In the genomic region with DNA sequence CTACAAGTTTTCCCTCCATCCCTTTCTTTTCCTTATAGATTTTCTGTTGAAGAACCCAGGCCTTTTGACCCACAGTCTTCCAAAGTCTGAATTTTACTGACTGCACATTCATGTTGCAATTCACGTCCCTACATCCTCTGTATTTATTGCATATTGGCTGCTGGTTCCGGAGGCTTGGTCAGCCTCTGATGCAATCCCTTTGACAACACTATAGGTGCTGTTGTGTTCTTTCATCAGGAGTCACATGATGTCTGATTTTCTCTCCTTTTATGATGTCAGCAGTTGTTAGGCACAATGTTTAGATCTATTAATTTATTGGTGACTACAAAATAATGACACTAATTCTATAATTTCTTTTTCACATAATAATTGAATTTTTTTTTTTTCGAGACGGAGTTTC, we compare ENCODE assay signal across 1 cellular context.
A peak's percentile ranks its signal among the peaks of the same experiment; 100 is the strongest.
TF ChIP-seq lines count a peak whose summit lies in the region.

No MANE protein-coding gene starts in this region.

TF ChIP-seq in HepG2, 621 proteins besides CTCF, POLR2A, EP300 and RAD21 (continued from another document):
- TF ChIP-seq SOX13 (IDR thresholded peaks at IDR 0.05) (no peak), SOX13 (CRISPR knock-in tag; conservative IDR thresholded peaks at IDR 0.05 in 1 of 2, IDR thresholded peaks at IDR 0.05 in 1 of 2) (peak in 1 of 2 experiments; percentile 27; a peak in 1 of 4 replicates), HMG20A (CRISPR knock-in tag; IDR thresholded peaks at IDR 0.05; ENCODE audit: borderline replicate concordance) (peak; percentile 41; the same call in 1 of the 2 replicates), ZNF777 (CRISPR knock-in tag; IDR thresholded peaks at IDR 0.05) (no peak), KAT8 (CRISPR knock-in tag; IDR thresholded peaks at IDR 0.05) (peak; percentile 41; the same call in 1 of the 2 replicates), RARA (CRISPR knock-in tag; IDR thresholded peaks at IDR 0.05) (peak; percentile 52), MAZ (IDR thresholded peaks at IDR 0.05; ENCODE audit: borderline replicate concordance, low read depth, low read length) (no peak), MAZ (CRISPR knock-in tag; IDR thresholded peaks at IDR 0.05; ENCODE audit: low read depth) (no peak), SOX5 (CRISPR knock-in tag; IDR thresholded peaks at IDR 0.05; ENCODE audit: borderline replicate concordance) (peak; percentile 34; the same call in 1 of the 2 replicates), ZNF839 (CRISPR knock-in tag; IDR thresholded peaks at IDR 0.05; ENCODE audit: borderline replicate concordance) (no peak), HNF4A (CRISPR knock-in tag; IDR thresholded peaks at IDR 0.05) (peak; percentile 27; the same call in 1 of the 2 replicates), CEBPB (IDR thresholded peaks at IDR 0.05; ENCODE audit: borderline replicate concordance, low read depth, low read length) (peak; percentile 97), ZNF564 (CRISPR knock-in tag; IDR thresholded peaks at IDR 0.05) (no peak), KDM6A (CRISPR knock-in tag; IDR thresholded peaks at IDR 0.05; ENCODE audit: low read depth) (no peak), GATAD1 (CRISPR knock-in tag; IDR thresholded peaks at IDR 0.05) (0 out of 2 replicates have a peak, but pooled peaks have one; percentile 20), MIXL1 (CRISPR knock-in tag; IDR thresholded peaks at IDR 0.05) (peak; percentile 25; the same call in 1 of the 2 replicates), KLF16 (CRISPR knock-in tag; IDR thresholded peaks at IDR 0.05) (0 out of 4 replicates have a peak, but pooled peaks of 1 of the 2 experiments have one; percentile 57), MED1 (CRISPR knock-in tag; IDR thresholded peaks at IDR 0.05) (peak; percentile 44; the same call in 1 of the 2 replicates), ETV5 (CRISPR knock-in tag; IDR thresholded peaks at IDR 0.05; ENCODE audit: borderline replicate concordance) (peak; percentile 83; the same call in 1 of the 2 replicates), ZFP41 (CRISPR knock-in tag; IDR thresholded peaks at IDR 0.05; ENCODE audit: borderline replicate concordance) (no peak), MATR3 (CRISPR knock-in tag; IDR thresholded peaks at IDR 0.05) (no peak), RXRB (CRISPR knock-in tag; IDR thresholded peaks at IDR 0.05; ENCODE audit: borderline replicate concordance) (0 out of 2 replicates have a peak, but pooled peaks have one; percentile 19), ZNF83 (CRISPR knock-in tag; IDR thresholded peaks at IDR 0.05; ENCODE audit: borderline replicate concordance) (no peak), BCL6 (CRISPR knock-in tag; IDR thresholded peaks at IDR 0.05) (0 out of 2 replicates have a peak, but pooled peaks have one; percentile 20), SAP130 (CRISPR knock-in tag; IDR thresholded peaks at IDR 0.05; ENCODE audit: low read depth) (peak; percentile 57), ISL2 (CRISPR knock-in tag; IDR thresholded peaks at IDR 0.05) (no peak), CREB1 (IDR thresholded peaks at IDR 0.05) (peak; percentile 58), CREB1 (CRISPR knock-in tag; IDR thresholded peaks at IDR 0.05) (peak; percentile 79), ELF3 (CRISPR knock-in tag; IDR thresholded peaks at IDR 0.05) (0 out of 2 replicates have a peak, but pooled peaks have one; percentile 27), ZNF883 (CRISPR knock-in tag; IDR thresholded peaks at IDR 0.05; ENCODE audit: not compliant biosample characterization) (no peak), FOXA3 (CRISPR knock-in tag; IDR thresholded peaks at IDR 0.05) (peak; percentile 53), ZNF12 (CRISPR knock-in tag; IDR thresholded peaks at IDR 0.05) (0 out of 2 replicates have a peak, but pooled peaks have one; percentile 33), GATAD2A (CRISPR knock-in tag; IDR thresholded peaks at IDR 0.05) (peak; percentile 84), TCF7L2 (IDR thresholded peaks at IDR 0.05; ENCODE audit: low read depth, low read length) (no peak), SP4 (CRISPR knock-in tag; IDR thresholded peaks at IDR 0.05) (no peak), GABPB1 (CRISPR knock-in tag; IDR thresholded peaks at IDR 0.05) (peak; percentile 35; the same call in 1 of the 2 replicates), ZBTB21 (CRISPR knock-in tag; IDR thresholded peaks at IDR 0.05) (peak; percentile 96), SMC3 (IDR thresholded peaks at IDR 0.05; ENCODE audit: low read length) (0 out of 2 replicates have a peak, but pooled peaks have one; percentile 15), CREM (IDR thresholded peaks at IDR 0.05) (peak; percentile 39; the same call in 1 of the 2 replicates), CREM (CRISPR knock-in tag; IDR thresholded peaks at IDR 0.05) (no peak), SKI (IDR thresholded peaks at IDR 0.05; ENCODE audit: partially characterized antibody) (peak; percentile 34), ZBTB20 (CRISPR knock-in tag; IDR thresholded peaks at IDR 0.05; ENCODE audit: borderline replicate concordance, low read depth) (peak; percentile 36; the same call in 1 of the 2 replicates), MED13 (CRISPR knock-in tag; IDR thresholded peaks at IDR 0.05) (no peak)
- TF ChIP-seq, protein P1, sequence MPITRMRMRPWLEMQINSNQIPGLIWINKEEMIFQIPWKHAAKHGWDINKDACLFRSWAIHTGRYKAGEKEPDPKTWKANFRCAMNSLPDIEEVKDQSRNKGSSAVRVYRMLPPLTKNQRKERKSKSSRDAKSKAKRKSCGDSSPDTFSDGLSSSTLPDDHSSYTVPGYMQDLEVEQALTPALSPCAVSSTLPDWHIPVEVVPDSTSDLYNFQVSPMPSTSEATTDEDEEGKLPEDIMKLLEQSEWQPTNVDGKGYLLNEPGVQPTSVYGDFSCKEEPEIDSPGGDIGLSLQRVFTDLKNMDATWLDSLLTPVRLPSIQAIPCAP (CRISPR knock-in tag; IDR thresholded peaks at IDR 0.05; ENCODE audit: low read depth): no peak
- TF ChIP-seq, protein P2, sequence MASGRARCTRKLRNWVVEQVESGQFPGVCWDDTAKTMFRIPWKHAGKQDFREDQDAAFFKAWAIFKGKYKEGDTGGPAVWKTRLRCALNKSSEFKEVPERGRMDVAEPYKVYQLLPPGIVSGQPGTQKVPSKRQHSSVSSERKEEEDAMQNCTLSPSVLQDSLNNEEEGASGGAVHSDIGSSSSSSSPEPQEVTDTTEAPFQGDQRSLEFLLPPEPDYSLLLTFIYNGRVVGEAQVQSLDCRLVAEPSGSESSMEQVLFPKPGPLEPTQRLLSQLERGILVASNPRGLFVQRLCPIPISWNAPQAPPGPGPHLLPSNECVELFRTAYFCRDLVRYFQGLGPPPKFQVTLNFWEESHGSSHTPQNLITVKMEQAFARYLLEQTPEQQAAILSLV (CRISPR knock-in tag; IDR thresholded peaks at IDR 0.05; ENCODE audit: borderline replicate concordance): no peak
- TF ChIP-seq, protein P3, sequence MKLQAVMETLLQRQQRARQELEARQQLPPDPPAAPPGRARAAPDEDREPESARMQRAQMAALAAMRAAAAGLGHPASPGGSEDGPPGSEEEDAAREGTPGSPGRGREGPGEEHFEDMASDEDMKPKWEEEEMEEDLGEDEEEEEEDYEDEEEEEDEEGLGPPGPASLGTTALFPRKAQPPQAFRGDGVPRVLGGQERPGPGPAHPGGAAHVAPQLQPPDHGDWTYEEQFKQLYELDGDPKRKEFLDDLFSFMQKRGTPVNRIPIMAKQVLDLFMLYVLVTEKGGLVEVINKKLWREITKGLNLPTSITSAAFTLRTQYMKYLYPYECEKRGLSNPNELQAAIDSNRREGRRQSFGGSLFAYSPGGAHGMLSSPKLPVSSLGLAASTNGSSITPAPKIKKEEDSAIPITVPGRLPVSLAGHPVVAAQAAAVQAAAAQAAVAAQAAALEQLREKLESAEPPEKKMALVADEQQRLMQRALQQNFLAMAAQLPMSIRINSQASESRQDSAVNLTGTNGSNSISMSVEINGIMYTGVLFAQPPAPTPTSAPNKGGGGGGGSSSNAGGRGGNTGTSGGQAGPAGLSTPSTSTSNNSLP (IDR thresholded peaks at IDR 0.05; ENCODE audit: low read depth, low read length): peak; percentile 29; the same call in 1 of the 2 replicates
- TF ChIP-seq, protein P4, sequence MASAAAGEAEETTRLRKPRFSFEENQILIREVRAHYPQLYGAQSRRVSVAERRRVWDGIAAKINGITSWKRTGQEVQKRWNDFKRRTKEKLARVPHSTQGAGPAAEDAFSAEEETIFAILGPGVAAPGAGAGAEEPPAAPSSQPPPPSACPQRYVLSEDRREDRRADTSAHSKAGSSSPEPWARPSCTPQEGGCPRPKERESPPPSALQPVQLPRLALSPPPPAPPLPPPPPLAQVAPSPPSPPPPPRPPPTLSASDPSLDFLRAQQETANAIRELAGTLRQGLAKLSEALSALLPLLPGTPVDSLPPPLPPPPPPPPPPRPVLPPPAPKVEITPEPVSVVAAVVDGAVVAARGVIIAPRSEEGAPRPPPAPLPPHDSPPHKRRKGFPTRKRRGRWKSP (CRISPR knock-in tag; IDR thresholded peaks at IDR 0.05): no peak
- TF ChIP-seq, protein P5, sequence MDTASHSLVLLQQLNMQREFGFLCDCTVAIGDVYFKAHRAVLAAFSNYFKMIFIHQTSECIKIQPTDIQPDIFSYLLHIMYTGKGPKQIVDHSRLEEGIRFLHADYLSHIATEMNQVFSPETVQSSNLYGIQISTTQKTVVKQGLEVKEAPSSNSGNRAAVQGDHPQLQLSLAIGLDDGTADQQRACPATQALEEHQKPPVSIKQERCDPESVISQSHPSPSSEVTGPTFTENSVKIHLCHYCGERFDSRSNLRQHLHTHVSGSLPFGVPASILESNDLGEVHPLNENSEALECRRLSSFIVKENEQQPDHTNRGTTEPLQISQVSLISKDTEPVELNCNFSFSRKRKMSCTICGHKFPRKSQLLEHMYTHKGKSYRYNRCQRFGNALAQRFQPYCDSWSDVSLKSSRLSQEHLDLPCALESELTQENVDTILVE (CRISPR knock-in tag; IDR thresholded peaks at IDR 0.05): 0 out of 2 replicates have a peak, but pooled peaks have one; percentile 9
- TF ChIP-seq, protein P6, sequence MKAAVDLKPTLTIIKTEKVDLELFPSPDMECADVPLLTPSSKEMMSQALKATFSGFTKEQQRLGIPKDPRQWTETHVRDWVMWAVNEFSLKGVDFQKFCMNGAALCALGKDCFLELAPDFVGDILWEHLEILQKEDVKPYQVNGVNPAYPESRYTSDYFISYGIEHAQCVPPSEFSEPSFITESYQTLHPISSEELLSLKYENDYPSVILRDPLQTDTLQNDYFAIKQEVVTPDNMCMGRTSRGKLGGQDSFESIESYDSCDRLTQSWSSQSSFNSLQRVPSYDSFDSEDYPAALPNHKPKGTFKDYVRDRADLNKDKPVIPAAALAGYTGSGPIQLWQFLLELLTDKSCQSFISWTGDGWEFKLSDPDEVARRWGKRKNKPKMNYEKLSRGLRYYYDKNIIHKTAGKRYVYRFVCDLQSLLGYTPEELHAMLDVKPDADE (CRISPR knock-in tag; IDR thresholded peaks at IDR 0.05): no peak
- TF ChIP-seq, protein P7, sequence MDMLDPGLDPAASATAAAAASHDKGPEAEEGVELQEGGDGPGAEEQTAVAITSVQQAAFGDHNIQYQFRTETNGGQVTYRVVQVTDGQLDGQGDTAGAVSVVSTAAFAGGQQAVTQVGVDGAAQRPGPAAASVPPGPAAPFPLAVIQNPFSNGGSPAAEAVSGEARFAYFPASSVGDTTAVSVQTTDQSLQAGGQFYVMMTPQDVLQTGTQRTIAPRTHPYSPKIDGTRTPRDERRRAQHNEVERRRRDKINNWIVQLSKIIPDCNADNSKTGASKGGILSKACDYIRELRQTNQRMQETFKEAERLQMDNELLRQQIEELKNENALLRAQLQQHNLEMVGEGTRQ (IDR thresholded peaks at IDR 0.05; ENCODE audit: low read depth, low read length): peak; percentile 37; the same call in 1 of the 2 replicates
- TF ChIP-seq, protein P7 (CRISPR knock-in tag; IDR thresholded peaks at IDR 0.05; ENCODE audit: borderline replicate concordance): peak; percentile 67; the same call in 1 of the 2 replicates
- TF ChIP-seq, protein P8, sequence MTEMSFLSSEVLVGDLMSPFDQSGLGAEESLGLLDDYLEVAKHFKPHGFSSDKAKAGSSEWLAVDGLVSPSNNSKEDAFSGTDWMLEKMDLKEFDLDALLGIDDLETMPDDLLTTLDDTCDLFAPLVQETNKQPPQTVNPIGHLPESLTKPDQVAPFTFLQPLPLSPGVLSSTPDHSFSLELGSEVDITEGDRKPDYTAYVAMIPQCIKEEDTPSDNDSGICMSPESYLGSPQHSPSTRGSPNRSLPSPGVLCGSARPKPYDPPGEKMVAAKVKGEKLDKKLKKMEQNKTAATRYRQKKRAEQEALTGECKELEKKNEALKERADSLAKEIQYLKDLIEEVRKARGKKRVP (CRISPR knock-in tag; IDR thresholded peaks at IDR 0.05): peak in 1 of 2 experiments; percentile 94; a peak in 2 of 4 replicates
- TF ChIP-seq, protein P9, sequence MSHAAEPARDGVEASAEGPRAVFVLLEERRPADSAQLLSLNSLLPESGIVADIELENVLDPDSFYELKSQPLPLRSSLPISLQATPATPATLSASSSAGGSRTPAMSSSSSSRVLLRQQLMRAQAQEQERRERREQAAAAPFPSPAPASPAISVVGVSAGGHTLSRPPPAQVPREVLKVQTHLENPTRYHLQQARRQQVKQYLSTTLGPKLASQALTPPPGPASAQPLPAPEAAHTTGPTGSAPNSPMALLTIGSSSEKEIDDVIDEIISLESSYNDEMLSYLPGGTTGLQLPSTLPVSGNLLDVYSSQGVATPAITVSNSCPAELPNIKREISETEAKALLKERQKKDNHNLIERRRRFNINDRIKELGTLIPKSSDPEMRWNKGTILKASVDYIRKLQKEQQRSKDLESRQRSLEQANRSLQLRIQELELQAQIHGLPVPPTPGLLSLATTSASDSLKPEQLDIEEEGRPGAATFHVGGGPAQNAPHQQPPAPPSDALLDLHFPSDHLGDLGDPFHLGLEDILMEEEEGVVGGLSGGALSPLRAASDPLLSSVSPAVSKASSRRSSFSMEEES (CRISPR knock-in tag; IDR thresholded peaks at IDR 0.05): peak; percentile 79; the same call in 1 of the 2 replicates
- TF ChIP-seq, protein P10, sequence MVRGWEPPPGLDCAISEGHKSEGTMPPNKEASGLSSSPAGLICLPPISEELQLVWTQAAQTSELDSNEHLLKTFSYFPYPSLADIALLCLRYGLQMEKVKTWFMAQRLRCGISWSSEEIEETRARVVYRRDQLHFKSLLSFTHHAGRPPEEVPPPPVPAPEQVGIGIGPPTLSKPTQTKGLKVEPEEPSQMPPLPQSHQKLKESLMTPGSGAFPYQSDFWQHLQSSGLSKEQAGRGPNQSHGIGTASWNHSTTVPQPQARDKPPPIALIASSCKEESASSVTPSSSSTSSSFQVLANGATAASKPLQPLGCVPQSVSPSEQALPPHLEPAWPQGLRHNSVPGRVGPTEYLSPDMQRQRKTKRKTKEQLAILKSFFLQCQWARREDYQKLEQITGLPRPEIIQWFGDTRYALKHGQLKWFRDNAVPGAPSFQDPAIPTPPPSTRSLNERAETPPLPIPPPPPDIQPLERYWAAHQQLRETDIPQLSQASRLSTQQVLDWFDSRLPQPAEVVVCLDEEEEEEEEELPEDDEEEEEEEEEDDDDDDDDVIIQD (CRISPR knock-in tag; IDR thresholded peaks at IDR 0.05; ENCODE audit: low read depth): peak; percentile 74
